ENCODE assay signal across 8 cellular contexts in genomic region chr17:35486920-35487727, GRCh38. TPM values are rescaled to one million over a fixed set of nuclear protein-coding genes. Genes with fewer than 3 reads are reported as not detected.
DNase-seq lines count a peak whose midpoint lies in the region; TF ChIP-seq lines count a peak whose summit lies in the region.

No MANE protein-coding gene starts in this region.

- no peak for TF ChIP-seq CTCF in hepatocyte (IDR thresholded peaks at IDR 0.05; ENCODE audit: poor library complexity)
- no peak for TF ChIP-seq CTCF in smooth muscle cell (IDR thresholded peaks at IDR 0.05; ENCODE audit: borderline replicate concordance, insufficient read depth, poor library complexity, severe bottlenecking)

- DNase-seq in H4 (ENCODE audit: low spot score) (peak; percentile 66), SK-N-MC (ENCODE audit: low read depth, low spot score) (peak; percentile 37), hepatocyte (ENCODE audit: low spot score) (peak; percentile 25), smooth muscle cell (lab: John Stamatoyannopoulos, UW; ENCODE audit: unreplicated experiment) (no peak), NCI-H2196 (lab: John Stamatoyannopoulos, UW; ENCODE audit: unreplicated experiment) (no peak), posterior cingulate gyrus (no peak), SKM-1 treated with dmso at 0.1 percent for 144 hours (lab: John Stamatoyannopoulos, UW; ENCODE audit: unreplicated experiment) (no peak)

- H3K27ac Mint-ChIP-seq in activated naive CD4-positive, alpha-beta T cell treated with anti-CD3 and anti-CD28 coated beads, Interleukin-2, amount 50 U/mL, for 24 hours, result peak overlapping the region; percentile 97

- no peaks in the 10 kb centered on the region for H3K27me3 Mint-ChIP-seq in activated naive CD4-positive, alpha-beta T cell treated with anti-CD3 and anti-CD28 coated beads, Interleukin-2, amount 50 U/mL, for 24 hours

- H3K4me3 Mint-ChIP-seq in activated naive CD4-positive, alpha-beta T cell treated with anti-CD3 and anti-CD28 coated beads, Interleukin-2, amount 50 U/mL, for 24 hours, result peak overlapping the region; percentile 94

- H3K36me3 ChIP-seq in SK-N-MC (ENCODE audit: insufficient read depth, low read length) (no peaks in the 10 kb centered on the region), hepatocyte (replicated peaks; ENCODE audit: insufficient read depth, low read depth) (no peaks in the 10 kb centered on the region), smooth muscle cell (ENCODE audit: low read depth) (no peaks in the 10 kb centered on the region)

- H3F3A ChIP-seq in smooth muscle cell (ENCODE audit: low read depth), result no peaks in the 10 kb centered on the region

- peaks cover 10% of the 10 kb centered on the region for H3K9me3 Mint-ChIP-seq in activated naive CD4-positive, alpha-beta T cell treated with anti-CD3 and anti-CD28 coated beads, Interleukin-2, amount 50 U/mL, for 24 hours

- H3K27ac ChIP-seq in SK-N-MC, result no peak overlapping the region
- H3K27ac ChIP-seq in hepatocyte, result no peak overlapping the region
- H3K27ac ChIP-seq in smooth muscle cell (ENCODE audit: low read depth), result peak overlapping the region; percentile 62

- peaks cover 92% of the 10 kb centered on the region for H3K27me3 ChIP-seq in hepatocyte
- H3K27me3 ChIP-seq in smooth muscle cell (ENCODE audit: low read depth), result peaks cover 78% of the 10 kb centered on the region

- H3K4me3 ChIP-seq in SK-N-MC (peak overlapping the region; percentile 67), hepatocyte (no peak overlapping the region), smooth muscle cell (peak overlapping the region; percentile 50)

- H3K4me1 Mint-ChIP-seq in activated naive CD4-positive, alpha-beta T cell treated with anti-CD3 and anti-CD28 coated beads, Interleukin-2, amount 50 U/mL, for 24 hours, result peaks cover 67% of the 10 kb centered on the region

- H3K36me3 Mint-ChIP-seq in activated naive CD4-positive, alpha-beta T cell treated with anti-CD3 and anti-CD28 coated beads, Interleukin-2, amount 50 U/mL, for 24 hours, result peaks cover 46% of the 10 kb centered on the region

- 49% methylated on average over 40 of the region's 41 CpGs for WGBS in hepatocyte (ENCODE audit: low lambda C conversion rate, missing lambda C conversion rate)
- WGBS in smooth muscle cell (ENCODE audit: low lambda C conversion rate), result 41% methylated on average over 40 of the region's 41 CpGs

- H3K9me3 ChIP-seq in SK-N-MC (ENCODE audit: low read depth, low read length) (no peaks in the 10 kb centered on the region), hepatocyte (ENCODE audit: low read depth) (no peaks in the 10 kb centered on the region), smooth muscle cell (replicated peaks; ENCODE audit: low read depth) (no peaks in the 10 kb centered on the region)

- H3K4me2 ChIP-seq in hepatocyte (peak overlapping the region; percentile 85), smooth muscle cell (peak overlapping the region; percentile 80)

- H4K20me1 ChIP-seq in hepatocyte (ENCODE audit: insufficient read depth, poor library complexity, severe bottlenecking) (no peaks in the 10 kb centered on the region), smooth muscle cell (ENCODE audit: low read depth) (no peaks in the 10 kb centered on the region)

- H3K9ac ChIP-seq in SK-N-MC (ENCODE audit: insufficient read length), result peak overlapping the region; percentile 48
- peak overlapping the region; percentile 17 for H3K9ac ChIP-seq in smooth muscle cell (ENCODE audit: low read depth)

- H2AFZ ChIP-seq in hepatocyte (no peak overlapping the region), smooth muscle cell (ENCODE audit: low read depth) (peak overlapping the region; percentile 33)

- no peaks in the 10 kb centered on the region for H3K79me2 ChIP-seq in hepatocyte
- H3K79me2 ChIP-seq in smooth muscle cell (ENCODE audit: low read depth), result no peaks in the 10 kb centered on the region

- intact Hi-C loops in posterior cingulate gyrus (cut with DNase I), result no loop called here

- H3K4me1 ChIP-seq in hepatocyte (ENCODE audit: insufficient read depth), result peaks cover 6% of the 10 kb centered on the region
- H3K4me1 ChIP-seq in smooth muscle cell (ENCODE audit: low read depth), result no peaks in the 10 kb centered on the region

- no peaks in the 10 kb centered on the region for H3K9me2 ChIP-seq in hepatocyte (replicated peaks; ENCODE audit: insufficient read depth)

RNA-seq across cellular contexts. Expression of gene SLFN13, which starts 38.6 kb away (rescaled TPM):
- 0.25 and 0.85 TPM in 2 replicates for total RNA-seq in H4 (2014; rRNA removed; shearing (Covaris generic))
- total RNA-seq in hepatocyte (3.9 and 5.5 TPM in 2 replicates), smooth muscle cell (0.45 and 5.1 TPM in 2 replicates)
- polyA plus RNA-seq in hepatocyte (1.5 and 2.2 TPM in 2 replicates), smooth muscle cell (0.30 and 0.83 TPM in 2 replicates)

RNA-seq across cellular contexts. Expression of gene SLFN12L, which starts 50.4 kb away (rescaled TPM):
- total RNA-seq in H4 (2014; rRNA removed; shearing (Covaris generic)), result 0.06 and 0.31 TPM in 2 replicates
- total RNA-seq in hepatocyte, result 0.03 TPM in 1 of 2 replicates, not detected in the other
- not detected in 2 replicates for polyA plus RNA-seq in hepatocyte
- total RNA-seq in smooth muscle cell, result not detected in 2 replicates
- not detected in 2 replicates for polyA plus RNA-seq in smooth muscle cell

RNA-seq across cellular contexts. Expression of gene SLFN12, which starts 54.8 kb away (rescaled TPM):
- 17.4 and 19.8 TPM in 2 replicates for total RNA-seq in H4 (2014; rRNA removed; shearing (Covaris generic))
- total RNA-seq in hepatocyte, result 5.1 and 7.8 TPM in 2 replicates
- polyA plus RNA-seq in hepatocyte, result 2.7 and 3.1 TPM in 2 replicates
- total RNA-seq in smooth muscle cell, result 14.3 and 17.7 TPM in 2 replicates
- 2.8 and 4.4 TPM in 2 replicates for polyA plus RNA-seq in smooth muscle cell

Comparison
In these comparisons a context has a peak if more than half of its experiments do, and no peak if none do; other contexts are left out.
1. DNase-seq: peak in H4 (single experiment), SK-N-MC (single experiment) and hepatocyte (single experiment); none in smooth muscle cell (single experiment), NCI-H2196 (single experiment), posterior cingulate gyrus (0 of 10) and SKM-1 treated with dmso at 0.1 percent for 144 hours (single experiment).